In genomic region chr19:1491849-1492170, GRCh38 we compare ENCODE assay signal across 10 cellular contexts. TPM values are rescaled to one million over a fixed set of nuclear protein-coding genes. Genes with fewer than 3 reads are reported as not detected.
DNase-seq lines count a peak whose midpoint lies in the region; ATAC-seq lines count a peak whose summit lies in the region.
"Had no signal": no experiment of that assay in that cellular context is flagged by ENCODE, and none has a peak within 500 bp of the region (broad histone marks: within the 10 kb centered on the region; RNA-seq: fewer than 3 reads in every experiment).

No MANE protein-coding gene starts in this region.

- H3K4me1 Mint-ChIP-seq in activated CD8-positive, alpha-beta memory T cell treated with anti-CD3 and anti-CD28 coated beads, Interleukin-2, amount 10 ng/mL, durations not matched to agents 7 days and 5 days, result peaks cover 13% of the 10 kb centered on the region
- peaks cover 4% of the 10 kb centered on the region for H3K4me1 Mint-ChIP-seq in activated T-helper 17 cell treated with anti-CD3 and anti-CD28 coated beads, Interleukin-2, amount 50 U/mL, for 72 hours
- peaks cover 19% of the 10 kb centered on the region for H3K4me1 Mint-ChIP-seq in stimulated activated effector memory CD8-positive, alpha-beta T cell treated with anti-CD3 and anti-CD28 coated beads, Interleukin-12 subunit alpha, Interleukin-12 subunit beta, amount 100 ng/mL, for 72 hours

- CTCF ChIA-PET in activated CD8-positive, alpha-beta memory T cell treated with anti-CD3 and anti-CD28 coated beads, Interleukin-2, amount 10 ng/mL, durations not matched to agents 7 days and 5 days (lab: Charles Lee), result interaction anchor here (1.0 to 1.7 kb wide), 2 partner anchors 10 to 37 kb away, joined by 4 read pairs; no protein-coding TSS in a partner anchor

- peak overlapping the region; percentile 51 for H3K4me3 Mint-ChIP-seq in activated CD8-positive, alpha-beta memory T cell treated with anti-CD3 and anti-CD28 coated beads, Interleukin-2, amount 10 ng/mL, durations not matched to agents 7 days and 5 days
- peak overlapping the region; percentile 83 for H3K4me3 Mint-ChIP-seq in activated T-helper 17 cell treated with anti-CD3 and anti-CD28 coated beads, Interleukin-2, amount 50 U/mL, for 72 hours
- H3K4me3 Mint-ChIP-seq in stimulated activated effector memory CD8-positive, alpha-beta T cell treated with anti-CD3 and anti-CD28 coated beads, Interleukin-12 subunit alpha, Interleukin-12 subunit beta, amount 100 ng/mL, for 72 hours, result peak overlapping the region; percentile 76

- H3K4me1 ChIP-seq in iPS-20b (ENCODE audit: insufficient read depth, low read length), result no peaks in the 10 kb centered on the region; the same call in 1 of the 2 replicates

- H3K9me3 ChIP-seq in iPS-20b (ENCODE audit: insufficient read depth, low read depth, low read length), result no peaks in the 10 kb centered on the region

- H3K27ac Mint-ChIP-seq in activated CD8-positive, alpha-beta memory T cell treated with anti-CD3 and anti-CD28 coated beads, Interleukin-2, amount 10 ng/mL, durations not matched to agents 7 days and 5 days, result no peak overlapping the region
- H3K27ac Mint-ChIP-seq in activated T-helper 17 cell treated with anti-CD3 and anti-CD28 coated beads, Interleukin-2, amount 50 U/mL, for 72 hours, result no peak overlapping the region
- no peak overlapping the region for H3K27ac Mint-ChIP-seq in stimulated activated effector memory CD8-positive, alpha-beta T cell treated with anti-CD3 and anti-CD28 coated beads, Interleukin-12 subunit alpha, Interleukin-12 subunit beta, amount 100 ng/mL, for 72 hours

- ATAC-seq in activated CD8-positive, alpha-beta memory T cell treated with anti-CD3 and anti-CD28 coated beads, Interleukin-2, amount 10 ng/mL, durations not matched to agents 7 days and 5 days, result no peak
- no peak for ATAC-seq in activated T-helper 17 cell treated with anti-CD3 and anti-CD28 coated beads, Interleukin-2, amount 50 U/mL, for 72 hours (replicated peaks)
- ATAC-seq in stimulated activated effector memory CD8-positive, alpha-beta T cell treated with anti-CD3 and anti-CD28 coated beads, Interleukin-12 subunit alpha, Interleukin-12 subunit beta, amount 100 ng/mL, for 72 hours, result no peak
- no peak for ATAC-seq in HG03520 (IDR thresholded peaks at IDR 0.05; ENCODE audit: unreplicated experiment)
- ATAC-seq: sciatic nerve had no signal

- H3K4me3 ChIP-seq in iPS-20b (ENCODE audit: low read length), result peak overlapping the region; percentile 58; the same call in 1 of the 2 replicates

- H3K27me3 Mint-ChIP-seq in activated CD8-positive, alpha-beta memory T cell treated with anti-CD3 and anti-CD28 coated beads, Interleukin-2, amount 10 ng/mL, durations not matched to agents 7 days and 5 days, result peaks cover 9% of the 10 kb centered on the region
- no peaks in the 10 kb centered on the region for H3K27me3 Mint-ChIP-seq in activated T-helper 17 cell treated with anti-CD3 and anti-CD28 coated beads, Interleukin-2, amount 50 U/mL, for 72 hours

- H3K27ac ChIP-seq in iPS-20b (ENCODE audit: low read length), result no peak overlapping the region

- in situ Hi-C loops in KBM-7 (cut with MboI; ENCODE audit: low pct_unique_long_range_greater_than_20kb, low sequenced_read_pairs), result no loop called here

- H3K9ac ChIP-seq in iPS-20b (ENCODE audit: low read depth, low read length), result no peak overlapping the region

- H3K36me3 Mint-ChIP-seq in activated CD8-positive, alpha-beta memory T cell treated with anti-CD3 and anti-CD28 coated beads, Interleukin-2, amount 10 ng/mL, durations not matched to agents 7 days and 5 days, result no peaks in the 10 kb centered on the region
- H3K36me3 Mint-ChIP-seq in activated T-helper 17 cell treated with anti-CD3 and anti-CD28 coated beads, Interleukin-2, amount 50 U/mL, for 72 hours (ENCODE audit: low read depth), result no peaks in the 10 kb centered on the region
- peaks cover 14% of the 10 kb centered on the region for H3K36me3 Mint-ChIP-seq in stimulated activated effector memory CD8-positive, alpha-beta T cell treated with anti-CD3 and anti-CD28 coated beads, Interleukin-12 subunit alpha, Interleukin-12 subunit beta, amount 100 ng/mL, for 72 hours

- no peak for DNase-seq in activated CD8-positive, alpha-beta memory T cell treated with anti-CD3 and anti-CD28 coated beads, Interleukin-2, amount 10 ng/mL, durations not matched to agents 7 days and 5 days
- DNase-seq in activated CD8-positive, alpha-beta memory T cell treated with anti-CD3 and anti-CD28 coated beads, Interleukin-2, amount 50 U/mL, for 4 hours, result no peak
- DNase-seq in stimulated activated effector memory CD8-positive, alpha-beta T cell treated with anti-CD3 and anti-CD28 coated beads, Interleukin-12 subunit alpha, Interleukin-12 subunit beta, amount 100 ng/mL, for 72 hours (ENCODE audit: low spot score in 2 of 2), result no peak
- DNase-seq in mesenteric fat pad (ENCODE audit: low spot score) (no peak), KBM-7 (no peak)
- DNase-seq: amniotic stem cell had no signal

- no peaks in the 10 kb centered on the region for H3K36me3 ChIP-seq in iPS-20b (ENCODE audit: insufficient read depth, low read depth, low read length)

- H3K9me3 Mint-ChIP-seq in activated CD8-positive, alpha-beta memory T cell treated with anti-CD3 and anti-CD28 coated beads, Interleukin-2, amount 10 ng/mL, durations not matched to agents 7 days and 5 days (ENCODE audit: low read depth), result no peaks in the 10 kb centered on the region
- no peaks in the 10 kb centered on the region for H3K9me3 Mint-ChIP-seq in activated T-helper 17 cell treated with anti-CD3 and anti-CD28 coated beads, Interleukin-2, amount 50 U/mL, for 72 hours
- H3K9me3 Mint-ChIP-seq in stimulated activated effector memory CD8-positive, alpha-beta T cell treated with anti-CD3 and anti-CD28 coated beads, Interleukin-12 subunit alpha, Interleukin-12 subunit beta, amount 100 ng/mL, for 72 hours, result no peaks in the 10 kb centered on the region

- peaks cover 25% of the 10 kb centered on the region for H3K27me3 ChIP-seq in iPS-20b (ENCODE audit: insufficient read depth, low read length)

RNA-seq across cellular contexts. Expression of gene REEP6, which starts 0.8 kb away (rescaled TPM):
- 1 to 10 TPM; 1.0 to 1.3 TPM for total RNA-seq in activated CD8-positive, alpha-beta memory T cell treated with anti-CD3 and anti-CD28 coated beads, Interleukin-2, amount 10 ng/mL, durations not matched to agents 7 days and 5 days
- total RNA-seq in activated T-helper 17 cell treated with anti-CD3 and anti-CD28 coated beads, Interleukin-2, amount 50 U/mL, for 72 hours, result 1 to 10 TPM; 1.7 to 2.2 TPM
- 7.4 TPM for total RNA-seq in mesenteric fat pad

RNA-seq across cellular contexts. Expression of gene PCSK4, which starts 1.7 kb away (rescaled TPM):
- 1 to 10 TPM; 1.5 to 4.4 TPM for total RNA-seq in activated CD8-positive, alpha-beta memory T cell treated with anti-CD3 and anti-CD28 coated beads, Interleukin-2, amount 10 ng/mL, durations not matched to agents 7 days and 5 days
- total RNA-seq in activated T-helper 17 cell treated with anti-CD3 and anti-CD28 coated beads, Interleukin-2, amount 50 U/mL, for 72 hours, result 1 to 10 TPM; 2.4 to 7.8 TPM
- total RNA-seq in mesenteric fat pad, result 0.96 TPM

RNA-seq across cellular contexts. Expression of gene C19orf25, which starts 12.8 kb away (rescaled TPM):
- 10 to 100 TPM; 43.3 to 48.9 TPM for total RNA-seq in activated CD8-positive, alpha-beta memory T cell treated with anti-CD3 and anti-CD28 coated beads, Interleukin-2, amount 10 ng/mL, durations not matched to agents 7 days and 5 days
- 10 to 100 TPM; 36.5 to 37.2 TPM for total RNA-seq in activated T-helper 17 cell treated with anti-CD3 and anti-CD28 coated beads, Interleukin-2, amount 50 U/mL, for 72 hours
- 21.6 TPM for total RNA-seq in mesenteric fat pad

RNA-seq across cellular contexts. Expression of gene ADAMTSL5, which starts 21.0 kb away (rescaled TPM):
- 1 to 10 TPM in 1 of 2 experiments, under 1 TPM in 1; 0.91 to 1.2 TPM for total RNA-seq in activated CD8-positive, alpha-beta memory T cell treated with anti-CD3 and anti-CD28 coated beads, Interleukin-2, amount 10 ng/mL, durations not matched to agents 7 days and 5 days
- 1 to 10 TPM; 3.0 to 3.9 TPM for total RNA-seq in activated T-helper 17 cell treated with anti-CD3 and anti-CD28 coated beads, Interleukin-2, amount 50 U/mL, for 72 hours
- 1.8 TPM for total RNA-seq in mesenteric fat pad

RNA-seq across cellular contexts. Expression of gene PLK5, which starts 32.1 kb away (rescaled TPM):
- total RNA-seq in activated CD8-positive, alpha-beta memory T cell treated with anti-CD3 and anti-CD28 coated beads, Interleukin-2, amount 10 ng/mL, durations not matched to agents 7 days and 5 days, result not detected
- total RNA-seq in activated T-helper 17 cell treated with anti-CD3 and anti-CD28 coated beads, Interleukin-2, amount 50 U/mL, for 72 hours, result not detected
- total RNA-seq in mesenteric fat pad, result not detected
